Comparison of ENCODE assay signal across 8 cellular contexts in the genomic region with DNA sequence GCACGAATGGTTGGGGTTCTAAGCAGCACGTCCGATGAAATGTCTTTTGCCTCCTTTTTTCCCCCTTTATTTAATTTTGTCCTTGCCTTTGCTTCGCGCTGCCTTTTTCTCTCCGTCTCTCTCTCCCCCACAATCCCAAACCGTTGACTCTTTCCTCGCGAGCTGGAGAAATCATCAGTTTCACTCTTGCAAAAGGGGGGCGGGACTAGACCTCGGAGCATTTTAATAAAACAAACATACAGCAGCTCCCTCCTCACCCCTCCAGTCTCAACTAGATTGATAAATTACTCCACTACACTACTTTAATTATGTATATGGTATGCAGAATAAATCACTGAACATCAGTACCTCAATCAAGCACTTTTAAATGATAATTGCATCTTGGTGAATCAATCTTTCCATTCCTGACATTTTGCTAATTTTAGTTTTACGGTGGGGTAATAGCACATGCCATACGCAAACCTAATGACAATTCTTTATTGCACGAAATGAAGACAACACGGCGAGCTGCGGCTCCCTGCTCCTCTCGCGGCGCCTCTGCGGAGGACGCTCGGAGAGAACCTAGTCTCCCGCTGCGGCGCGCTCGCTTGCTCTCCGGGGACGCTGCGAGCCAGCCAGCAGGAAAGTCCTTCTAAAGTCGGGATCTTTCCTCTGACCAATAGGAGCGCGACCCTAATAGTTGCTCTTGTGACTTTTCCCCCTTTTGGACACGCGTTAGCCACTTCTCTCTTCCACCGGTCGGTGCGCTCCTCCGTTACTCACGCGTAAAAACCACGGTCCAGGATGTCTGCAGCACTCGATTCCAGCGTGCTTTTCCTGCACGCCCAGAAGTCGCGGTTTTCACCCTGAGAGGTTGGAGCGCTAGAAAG. TPM values are rescaled to one million over a fixed set of nuclear protein-coding genes. Genes with fewer than 3 reads are reported as not detected.
DNase-seq lines count a peak whose midpoint lies in the region; ATAC-seq and TF ChIP-seq lines count a peak whose summit lies in the region.

No MANE protein-coding gene starts in this region.

- peak overlapping the region; percentile 57 to 65 (median 60) for H3K4me3 ChIP-seq in sigmoid colon

- WGBS in sigmoid colon, 2 donors = 0% methylated on average over 49 of the region's 49 CpGs

- H3K27ac ChIP-seq in caudate nucleus (ENCODE audit: low read depth, low read length) = peak overlapping the region; percentile 83
- peak overlapping the region; percentile 87 to 93 (median 88) for H3K27ac ChIP-seq in sigmoid colon

- peak in 1 of 4 experiments; percentile 12 for TF ChIP-seq CTCF in sigmoid colon (IDR thresholded peaks at IDR 0.05)

- TF ChIP-seq EP300 in sigmoid colon (IDR thresholded peaks at IDR 0.05) = no peak

- TF ChIP-seq POLR2A in sigmoid colon (IDR thresholded peaks at IDR 0.05) = peak; percentile 43 to 61

- H3K9me3 ChIP-seq in sigmoid colon = no peaks in the 10 kb centered on the region

- no peaks in the 10 kb centered on the region for H3K36me3 ChIP-seq in sigmoid colon

- no peaks in the 10 kb centered on the region for H3K27me3 ChIP-seq in sigmoid colon

- DNase-seq in Ammon's horn (ENCODE audit: low spot score) = peak; percentile 74
- DNase-seq in HT-29 (ENCODE audit: low spot score) = peak; percentile 53
- peak; percentile 81 for DNase-seq in RPMI8226
- DNase-seq in caudate nucleus (lab: John Stamatoyannopoulos, UW) = peak in 52 of 61 donors; percentile 5 to 84 (median 48)
- DNase-seq in iPS-NIHi7 (ENCODE audit: extremely low spot score) = peak; percentile 57
- peak; percentile 93 for DNase-seq in sigmoid colon

- intact Hi-C loops in sigmoid colon (cut with DNase I) = loop anchor here (2.0 to 10.0 kb wide), 3 partner anchors 47 to 1641 kb away; a partner anchor contains a TSS

- ATAC-seq in GM18520 (IDR thresholded peaks at IDR 0.05; ENCODE audit: unreplicated experiment) = peak; percentile 17
- ATAC-seq in HG03378 (IDR thresholded peaks at IDR 0.05; ENCODE audit: unreplicated experiment) = no peak

- H3K4me1 ChIP-seq in sigmoid colon = peaks cover 0 to 67% (median 43%) of the 10 kb centered on the region in 4 donors

RNA-seq across cellular contexts. Expression of a gene that starts 0.8 kb away (rescaled TPM):
- 0.08 and 0.46 TPM in 2 replicates for total RNA-seq in HT-29 (2014; rRNA removed; shearing (Covaris generic))
- 10 to 100 TPM; 32.1 to 51.4 (median 40.2) TPM for total RNA-seq in sigmoid colon
- 10 to 100 TPM in 1 of 3 donors, 1 to 10 TPM in 2; 2.8 to 14.9 (median 9.0) TPM for polyA plus RNA-seq in sigmoid colon

Comparison
In these comparisons a context has a peak if more than half of its experiments do, and no peak if none do; other contexts are left out.
1. RNA of a gene that starts 0.8 kb away (total RNA-seq): 32.1 to 51.4 TPM in sigmoid colon; 0.08 to 0.46 TPM in HT-29; every median in the first group is over 10 times any median in the second.
2. Peak in every context shown above with its lines, with median percentiles within 50 percentile points of each other: DNase-seq.